ENCODE assay signal across 7 cellular contexts in genomic region chr7:51259766-51260165, GRCh38. TPM values are rescaled to one million over a fixed set of nuclear protein-coding genes. Genes with fewer than 3 reads are reported as not detected.
"Had no signal": no experiment of that assay in that cellular context is flagged by ENCODE, and none has a peak within 500 bp of the region (broad histone marks: within the 10 kb centered on the region; RNA-seq: fewer than 3 reads in every experiment).

No MANE protein-coding gene starts in this region.

- H3K4me3 Mint-ChIP-seq: HFFc6, IgD-negative memory B cell had no signal

- H3K36me3 ChIP-seq: HAP-1 had no signal

- H3K27ac ChIP-seq: GM23248, HL-60 had no signal

- H3K9ac ChIP-seq: GM23248 had no signal

- H3K27ac Mint-ChIP-seq: HFFc6, IgD-negative memory B cell had no signal

- DNase-seq: GM23248, GOT3, H7, HFFc6 had no signal

- H3K9me3 ChIP-seq: HAP-1 had no signal

- H3K4me3 ChIP-seq: GM23248, HAP-1 had no signal

- H2AFZ ChIP-seq: GM23248 had no signal

- H3K4me1 ChIP-seq: HAP-1 had no signal

- H3K4me1 Mint-ChIP-seq: IgD-negative memory B cell had no signal

- H3K36me3 Mint-ChIP-seq: IgD-negative memory B cell had no signal

RNA-seq across cellular contexts. Expression of gene COBL, which starts 56.8 kb away (rescaled TPM):
- total RNA-seq: GM23248, HFFc6 had no signal
- polyA plus RNA-seq: GM23248, IgD-negative memory B cell had no signal
